20 cellular contexts compared by ENCODE assay signal in the genomic region with DNA sequence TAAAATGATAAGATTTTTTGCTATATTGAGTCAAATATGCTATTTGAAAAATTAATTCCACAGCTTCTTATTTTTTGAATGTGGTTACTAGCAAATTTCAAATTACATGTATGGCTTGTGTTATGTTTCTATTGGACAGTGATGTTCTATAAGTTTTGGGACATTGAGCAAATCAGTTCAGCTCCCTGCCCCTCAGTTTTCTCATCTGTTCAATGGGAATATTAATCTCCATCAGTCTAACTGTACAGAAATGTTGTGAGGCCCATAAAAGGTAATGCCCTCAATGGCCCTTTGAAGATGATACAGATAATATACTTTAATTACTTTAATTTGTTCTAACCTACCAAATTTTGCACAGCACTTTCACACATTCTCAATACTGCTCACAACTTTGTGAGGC. TPM values are rescaled to one million over a fixed set of nuclear protein-coding genes. Genes with fewer than 3 reads are reported as not detected.
"Had no signal": no experiment of that assay in that cellular context is flagged by ENCODE, and none has a peak within 500 bp of the region (broad histone marks: within the 10 kb centered on the region; RNA-seq: fewer than 3 reads in every experiment).

No MANE protein-coding gene starts in this region.

- H3K27ac ChIP-seq: breast epithelium, coronary artery, SJSA1 had no signal

- H3K4me3 ChIP-seq: breast epithelium, coronary artery, SJSA1 had no signal

- H3K4me1 ChIP-seq: breast epithelium, SJSA1 had no signal

- H3K36me3 ChIP-seq: breast epithelium, SJSA1 had no signal

- ATAC-seq: WTC11 had no signal

- H3K9me3 ChIP-seq: breast epithelium, SJSA1 had no signal

- DNase-seq: activated CD4-positive, alpha-beta T cell treated with anti-CD3 and anti-CD28 coated beads, Interleukin-2, amount 50 U/mL, for 48 hours; activated CD4-positive, CD25-positive, alpha-beta regulatory T cell treated with anti-CD3 and anti-CD28 coated beads, Interleukin-2, amount 50 U/mL, for 72 hours; activated naive CD4-positive, alpha-beta T cell; activated T-cell treated with anti-CD3 and anti-CD28 coated beads, Interleukin-2, amount 50 U/mL, for 24 hours; aorta; NCI-H1092; NCI-H1417; NCI-H1930; NCI-H345; NCI-H510A; NCI-H526 treated with DMSO at 0.1 percent for 48 hours; NCI-H82; SHP77 had no signal

RNA-seq across cellular contexts. Expression of a gene that starts 15.2 kb away (rescaled TPM):
- total RNA-seq: activated CD8-positive, alpha-beta memory T cell treated with anti-CD3 and anti-CD28 coated beads, Interleukin-2, amount 10 ng/mL, durations not matched to agents 7 days and 5 days; activated T-helper 1 cell treated with anti-CD3 and anti-CD28 coated beads, Interleukin-12 subunit alpha, Interleukin-12 subunit beta, Interleukin-2, Interleukin-4 antibody, amounts not matched to agents 30 ng/mL and 10 ng/mL and 1 ng/mL, durations not matched to agents 14 hours and 24 hours and 36 hours; chondrocyte; SJSA1; WTC11 had no signal
